Comparison of ENCODE assay signal across 17 cellular contexts in genomic region chr7:99104631-99105030, GRCh38. TPM values are rescaled to one million over a fixed set of nuclear protein-coding genes. Genes with fewer than 3 reads are reported as not detected.
A peak's percentile ranks its signal among the peaks of the same experiment; 100 is the strongest.
DNase-seq lines count a peak whose midpoint lies in the region; ATAC-seq and TF ChIP-seq lines count a peak whose summit lies in the region.
"Had no signal": no experiment of that assay in that cellular context is flagged by ENCODE, and none has a peak within 500 bp of the region (broad histone marks: within the 10 kb centered on the region; RNA-seq: fewer than 3 reads in every experiment).

No MANE protein-coding gene starts in this region.

- DNase-seq in RWPE2 (ENCODE audit: low spot score) (no peak), esophagus squamous epithelium (lab: John Stamatoyannopoulos, UW) (no peak), putamen (ENCODE audit: low spot score) (no peak)
- DNase-seq: CD4-positive, alpha-beta memory T cell; DMS79; HCEC 1CT; NCI-H1417 treated with DMSO at 0.1 percent for 48 hours; NCI-H2081; NCI-H510A; NCI-H774; PC-3 had no signal

- H3K27ac ChIP-seq in BLaER1 treated with 17β-estradiol and CSF1 and Interleukin-3, amounts not matched to agents 10 nM and 100 nM = peak overlapping the region in 5 of 11 experiments; percentile 4 to 52 (median 42); a peak in 8 of 22 replicates
- H3K27ac ChIP-seq in RWPE2 (ENCODE audit: poor library complexity, severe bottlenecking) = peak overlapping the region; percentile 72
- peak overlapping the region; percentile 3 to 80 (median 64) for H3K27ac ChIP-seq in esophagus squamous epithelium
- H3K27ac ChIP-seq in subcutaneous abdominal adipose tissue (ENCODE audit: low read depth, low read length) = peak overlapping the region; percentile 34

- peaks cover 55 to 75% (median 64%) of the 10 kb centered on the region in 10 experiments for H3K4me1 ChIP-seq in BLaER1 treated with 17β-estradiol and CSF1 and Interleukin-3, amounts not matched to agents 10 nM and 100 nM
- peaks cover 52% of the 10 kb centered on the region for H3K4me1 ChIP-seq in RWPE2 (ENCODE audit: insufficient read depth, poor library complexity, severe bottlenecking)
- peaks cover 8 to 97% (median 46%) of the 10 kb centered on the region in 3 donors for H3K4me1 ChIP-seq in esophagus squamous epithelium
- H3K4me1 ChIP-seq in subcutaneous abdominal adipose tissue (ENCODE audit: control insufficient read depth in 5 of 5, insufficient read depth in 5 of 5, low read length in 5 of 5) = peaks cover 5 to 39% (median 30%) of the 10 kb centered on the region in 5 donors

- peaks cover 19 to 65% (median 38%) of the 10 kb centered on the region in 11 experiments for H3K36me3 ChIP-seq in BLaER1 treated with 17β-estradiol and CSF1 and Interleukin-3, amounts not matched to agents 10 nM and 100 nM
- H3K36me3 ChIP-seq in RWPE2 (ENCODE audit: low read depth) (no peaks in the 10 kb centered on the region; the same call in 1 of the 2 replicates), esophagus squamous epithelium (no peaks in the 10 kb centered on the region), subcutaneous abdominal adipose tissue (ENCODE audit: control insufficient read depth in 5 of 5, insufficient read depth in 5 of 5, low read length in 5 of 5) (no peaks in the 10 kb centered on the region)

- no peak overlapping the region for H3K9ac ChIP-seq in BLaER1 treated with 17β-estradiol and CSF1 and Interleukin-3, amounts not matched to agents 10 nM and 100 nM
- no peak overlapping the region for H3K9ac ChIP-seq in subcutaneous abdominal adipose tissue (ENCODE audit: low read length in 5 of 5)

- peaks cover 23 to 50% (median 43%) of the 10 kb centered on the region in 11 experiments for H3K9me3 ChIP-seq in BLaER1 treated with 17β-estradiol and CSF1 and Interleukin-3, amounts not matched to agents 10 nM and 100 nM (replicated peaks in 1 of 11)
- H3K9me3 ChIP-seq in RWPE2 (ENCODE audit: severe bottlenecking) (no peaks in the 10 kb centered on the region), esophagus squamous epithelium (no peaks in the 10 kb centered on the region), subcutaneous abdominal adipose tissue (ENCODE audit: control insufficient read depth in 5 of 5, low read length in 5 of 5) (peaks cover 0 to under 1% (median 0%) of the 10 kb centered on the region in 5 donors)

- TF ChIP-seq CTCF in RWPE2 (IDR thresholded peaks at IDR 0.05; ENCODE audit: poor library complexity, severe bottlenecking) (no peak), esophagus squamous epithelium (IDR thresholded peaks at IDR 0.05) (no peak)

- H3K4me2 ChIP-seq in BLaER1 treated with 17β-estradiol and CSF1 and Interleukin-3, amounts not matched to agents 10 nM and 100 nM = peak overlapping the region in 9 of 11 experiments; percentile 40 to 66 (median 56); a peak in 15 of 22 replicates

- peaks cover 11 to 70% (median 43%) of the 10 kb centered on the region in 11 experiments; a peak in 17 of 22 replicates for H4K20me1 ChIP-seq in BLaER1 treated with 17β-estradiol and CSF1 and Interleukin-3, amounts not matched to agents 10 nM and 100 nM

- intact Hi-C loops in esophagus squamous epithelium (cut with DNase I) = no loop called here

- no peak for TF ChIP-seq POLR2A in esophagus squamous epithelium (IDR thresholded peaks at IDR 0.05)

- 87 to 100% methylated on average over 1 to 3 of the region's 3 CpGs for WGBS in esophagus squamous epithelium, 2 donors

- no peak for ATAC-seq in RWPE2 (ENCODE audit: low read depth)
- no peak for ATAC-seq in GM18858 (IDR thresholded peaks at IDR 0.05; ENCODE audit: unreplicated experiment)
- no peak for ATAC-seq in HG03439 (IDR thresholded peaks at IDR 0.05; ENCODE audit: unreplicated experiment)
- no peak for ATAC-seq in HG03045 (IDR thresholded peaks at IDR 0.05; ENCODE audit: unreplicated experiment)
- ATAC-seq: PC-3, Right ventricle myocardium inferior had no signal

- no peaks in the 10 kb centered on the region for H3K27me3 ChIP-seq in BLaER1 treated with 17β-estradiol and CSF1 and Interleukin-3, amounts not matched to agents 10 nM and 100 nM
- H3K27me3 ChIP-seq in RWPE2 (ENCODE audit: insufficient read depth, poor library complexity, severe bottlenecking) (no peaks in the 10 kb centered on the region), esophagus squamous epithelium (no peaks in the 10 kb centered on the region), subcutaneous abdominal adipose tissue (ENCODE audit: control insufficient read depth in 5 of 5, insufficient read depth in 4 of 5, low read length in 5 of 5) (no peaks in the 10 kb centered on the region)

- H3K4me3 ChIP-seq in BLaER1 treated with 17β-estradiol and CSF1 and Interleukin-3, amounts not matched to agents 10 nM and 100 nM = no peak overlapping the region
- no peak overlapping the region for H3K4me3 ChIP-seq in RWPE2 (ENCODE audit: severe bottlenecking)
- no peak overlapping the region for H3K4me3 ChIP-seq in esophagus squamous epithelium
- no peak overlapping the region for H3K4me3 ChIP-seq in subcutaneous abdominal adipose tissue (ENCODE audit: low read depth in 1 of 5, low read length in 5 of 5)

RNA-seq across cellular contexts. Expression of gene SMURF1, which starts 39.3 kb away (rescaled TPM):
- 10 to 100 TPM; 16.4 to 36.2 (median 24.6) TPM for total RNA-seq in esophagus squamous epithelium
